In the genomic region with DNA sequence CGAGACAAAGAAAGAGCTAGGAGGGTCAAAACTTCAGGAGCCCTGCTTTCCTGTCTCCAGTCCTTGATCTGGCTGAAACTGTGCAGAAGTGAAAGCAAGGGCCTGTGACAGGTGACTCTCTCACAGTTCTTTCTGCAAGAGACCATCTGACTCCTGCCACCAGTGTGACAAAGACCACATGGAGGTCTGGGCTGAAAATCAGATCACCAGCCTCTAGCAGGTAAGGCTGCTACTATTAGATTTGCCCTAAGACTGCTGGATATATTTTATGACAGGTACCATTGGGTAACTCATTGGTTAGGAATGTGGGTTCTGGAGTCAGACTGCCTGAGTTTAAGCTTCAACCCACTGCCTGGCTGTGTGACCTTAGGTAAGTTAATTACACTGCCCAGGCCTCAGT, we compare ENCODE assay signal across 11 cellular contexts.
DNase-seq lines count a peak whose midpoint lies in the region; ATAC-seq, FAIRE-seq and TF ChIP-seq lines count a peak whose summit lies in the region.
"Had no signal": no experiment of that assay in that cellular context is flagged by ENCODE, and none has a peak within 500 bp of the region (broad histone marks: within the 10 kb centered on the region; RNA-seq: fewer than 3 reads in every experiment).

No MANE protein-coding gene starts in this region.

- DNase-seq in MM.1S (peak; percentile 73), keratinocyte (ENCODE audit: low read depth, low spot score) (peak; percentile 42), midbrain (lab: John Stamatoyannopoulos, UW) (no peak), SJCRH30 (no peak), NCI-H146 (lab: John Stamatoyannopoulos, UW) (no peak)
- DNase-seq in activated effector memory CD4-positive, alpha-beta T cell treated with anti-CD3 and anti-CD28 coated beads, Interleukin-2, amount 50 U/mL, for 16 hours = no peak
- DNase-seq: activated naive CD4-positive, alpha-beta T cell treated with anti-CD3 and anti-CD28 coated beads, Interleukin-2, amount 50 U/mL, for 16 hours had no signal

- H3F3A ChIP-seq in MM.1S (ENCODE audit: insufficient read depth, low read length) = no peaks in the 10 kb centered on the region

- H3K27ac ChIP-seq in MM.1S (ENCODE audit: low read length) = no peak overlapping the region
- H3K27ac ChIP-seq in keratinocyte (ENCODE audit: control insufficient read depth, insufficient read depth, low read length) = no peak overlapping the region
- H3K27ac ChIP-seq in SJCRH30 = no peak overlapping the region

- H3K4me1 ChIP-seq in MM.1S (ENCODE audit: low read length) (peaks cover 12% of the 10 kb centered on the region), keratinocyte (ENCODE audit: control insufficient read depth, extremely low read depth, insufficient read depth, low read length) (peaks cover 30% of the 10 kb centered on the region), SJCRH30 (peaks cover 13% of the 10 kb centered on the region; the same call in 1 of the 2 replicates)

- no peaks in the 10 kb centered on the region for H3K9me2 ChIP-seq in MM.1S (replicated peaks; ENCODE audit: insufficient read depth, low read length)

- FAIRE-seq in keratinocyte (lab: Jason Lieb, UNC) = peak; percentile 89

- H3K9me1 ChIP-seq in keratinocyte (ENCODE audit: control insufficient read depth, extremely low read depth, insufficient read depth, low read length) = no peaks in the 10 kb centered on the region

- no peak overlapping the region for H2AFZ ChIP-seq in MM.1S (ENCODE audit: low read length)
- H2AFZ ChIP-seq in keratinocyte (ENCODE audit: control insufficient read depth, low read length) = no peak overlapping the region

- H3K79me2 ChIP-seq in MM.1S (ENCODE audit: low read length) = no peaks in the 10 kb centered on the region
- H3K79me2 ChIP-seq in keratinocyte (ENCODE audit: control insufficient read depth, insufficient read depth, low read length) = no peaks in the 10 kb centered on the region

- H3K36me3 ChIP-seq in MM.1S (replicated peaks; ENCODE audit: insufficient read depth, low read length) = no peaks in the 10 kb centered on the region
- H3K36me3 ChIP-seq in keratinocyte (ENCODE audit: control insufficient read depth in 2 of 2, extremely low read depth in 1 of 2, insufficient read depth in 2 of 2, low read length in 2 of 2) = no peaks in the 10 kb centered on the region
- H3K36me3 ChIP-seq in SJCRH30 = no peaks in the 10 kb centered on the region

- H3K4me2 ChIP-seq in MM.1S (ENCODE audit: low read depth, low read length) = peak overlapping the region; percentile 8; the same call in 1 of the 2 replicates
- peak overlapping the region; percentile 55 for H3K4me2 ChIP-seq in keratinocyte (ENCODE audit: control insufficient read depth, extremely low read depth, insufficient read depth, low read depth, low read length)

- H3K4me3 ChIP-seq in MM.1S (ENCODE audit: low read length) = no peak overlapping the region
- H3K4me3 ChIP-seq in keratinocyte (ENCODE audit: control insufficient read depth in 2 of 3, extremely low read depth in 1 of 3, insufficient read depth in 2 of 3, low read depth in 1 of 3, low read length in 3 of 3) = no peak overlapping the region
- no peak overlapping the region for H3K4me3 ChIP-seq in SJCRH30
- H3K4me3 ChIP-seq: skin epidermis had no signal

- ATAC-seq in GM18870 (IDR thresholded peaks at IDR 0.05; ENCODE audit: unreplicated experiment) = peak; percentile 59
- ATAC-seq in HG02642 (IDR thresholded peaks at IDR 0.05; ENCODE audit: poor library complexity, unreplicated experiment) = peak; percentile 77
- ATAC-seq: Panc1 had no signal

- H3K27me3 ChIP-seq in MM.1S (replicated peaks; ENCODE audit: insufficient read depth, low read length) (0 out of 2 replicates have a peak, but pooled peaks cover 5% of the 10 kb centered on the region), keratinocyte (ENCODE audit: control insufficient read depth, extremely low read depth, insufficient read depth, low read length) (no peaks in the 10 kb centered on the region), SJCRH30 (no peaks in the 10 kb centered on the region)

- dilution Hi-C loops in keratinocyte (cut with MboI; ENCODE audit: extremely low pct_ligation_motif_present, low sequenced_read_pairs) = no loop called here

- no peak for TF ChIP-seq CTCF in MM.1S (IDR thresholded peaks at IDR 0.05; ENCODE audit: low read length)
- TF ChIP-seq CTCF in keratinocyte (optimal IDR thresholded peaks at IDR 0.05 in 1 of 3, IDR thresholded peaks at IDR 0.05 in 1 of 3, conservative IDR thresholded peaks at IDR 0.05 in 1 of 3; ENCODE audit: extremely low read depth in 1 of 3, insufficient read depth in 2 of 3, low read length in 3 of 3) = no peak

- no peaks in the 10 kb centered on the region for H3K9me3 ChIP-seq in MM.1S (replicated peaks; ENCODE audit: insufficient read depth, low read length)
- H3K9me3 ChIP-seq in keratinocyte (ENCODE audit: control insufficient read depth, low read depth, low read length) = no peaks in the 10 kb centered on the region
- H3K9me3 ChIP-seq in SJCRH30 (replicated peaks) = 0 out of 2 replicates have a peak, but pooled peaks cover 2% of the 10 kb centered on the region

- H4K20me1 ChIP-seq in MM.1S (ENCODE audit: insufficient read depth, low read length) = no peaks in the 10 kb centered on the region
- H4K20me1 ChIP-seq in keratinocyte (ENCODE audit: control insufficient read depth, extremely low read depth, insufficient read depth, low read length) = no peaks in the 10 kb centered on the region

- H3K9ac ChIP-seq in MM.1S (ENCODE audit: low read length) = no peak overlapping the region
- no peak overlapping the region for H3K9ac ChIP-seq in keratinocyte (ENCODE audit: control insufficient read depth, extremely low read depth, insufficient read depth, low read length)

Comparison
In these comparisons a context has a peak if more than half of its experiments do, and no peak if none do; other contexts are left out.
1. DNase-seq: peak in MM.1S (single experiment) and keratinocyte (single experiment); none in activated effector memory CD4-positive, alpha-beta T cell treated with anti-CD3 and anti-CD28 coated beads, Interleukin-2, amount 50 U/mL, for 16 hours (single experiment), midbrain (single experiment), SJCRH30 (0 of 2) and NCI-H146 (single experiment).